16 cellular contexts compared by ENCODE assay signal in the genomic region with DNA sequence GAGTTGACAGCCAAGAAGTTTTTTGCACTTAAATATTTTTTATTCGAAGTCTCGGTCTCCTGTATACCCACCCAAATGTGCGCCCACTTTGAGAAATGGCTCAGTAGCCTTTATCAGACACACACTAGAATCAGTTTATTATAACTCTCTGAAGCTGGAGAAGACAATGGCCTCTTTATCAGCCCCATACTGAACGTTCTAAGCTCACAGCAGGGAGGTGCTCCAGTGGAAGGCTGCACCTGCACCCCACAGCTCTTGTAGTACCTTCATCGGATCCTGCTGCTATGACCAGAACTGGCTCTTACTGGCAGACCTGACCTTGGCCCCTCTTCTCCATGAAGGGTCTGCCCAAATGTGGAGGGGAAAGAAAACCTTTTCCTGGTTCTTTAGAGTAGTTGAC.
DNase-seq lines count a peak whose midpoint lies in the region; ATAC-seq and TF ChIP-seq lines count a peak whose summit lies in the region.
"Had no signal": no experiment of that assay in that cellular context is flagged by ENCODE, and none has a peak within 500 bp of the region (broad histone marks: within the 10 kb centered on the region; RNA-seq: fewer than 3 reads in every experiment).

No MANE protein-coding gene starts in this region.

- H3K4me3 Mint-ChIP-seq in brain (no peak overlapping the region), progenitor cell of endocrine pancreas (ENCODE audit: low read depth) (no peak overlapping the region)
- H3K4me3 Mint-ChIP-seq: T-helper 17 cell had no signal

- H3K4me1 Mint-ChIP-seq in brain (peaks cover 66% of the 10 kb centered on the region), progenitor cell of endocrine pancreas (ENCODE audit: low read depth) (peaks cover 24% of the 10 kb centered on the region)

- H3K27ac Mint-ChIP-seq in brain (peak overlapping the region in 3 of 5 experiments; percentile 23 to 85 (median 71)), progenitor cell of endocrine pancreas (no peak overlapping the region)
- H3K27ac Mint-ChIP-seq: T-helper 17 cell had no signal

- DNase-seq in NCI-H187 treated with DMSO at 0.1 percent for 48 hours (lab: John Stamatoyannopoulos, UW) (peak; percentile 35), NCI-H187 (lab: John Stamatoyannopoulos, UW) (no peak), NCI-H146 (lab: John Stamatoyannopoulos, UW) (peak; percentile 97), NCI-H345 treated with DMSO at 0.1 percent for 48 hours (lab: John Stamatoyannopoulos, UW; ENCODE audit: unreplicated experiment) (peak; percentile 93), progenitor cell of endocrine pancreas (ENCODE audit: low spot score, unreplicated experiment) (no peak)
- no peak for DNase-seq in activated CD8-positive, alpha-beta memory T cell treated with anti-CD3 and anti-CD28 coated beads, Interleukin-2, amount 50 U/mL, for 4 hours
- DNase-seq: C1 segment of cervical spinal cord, Caco-2, DND-41, GDM1, GM23248, MV-4-11, SHP77 treated with DMSO at 0.1 percent for 48 hours, T-helper 17 cell had no signal

- H3K36me3 Mint-ChIP-seq in brain (no peaks in the 10 kb centered on the region), progenitor cell of endocrine pancreas (ENCODE audit: insufficient read depth) (peaks cover 36% of the 10 kb centered on the region)

- no peak for ATAC-seq in GM21423 (IDR thresholded peaks at IDR 0.05; ENCODE audit: unreplicated experiment)
- ATAC-seq: T-helper 17 cell had no signal

- no peaks in the 10 kb centered on the region for H3K27me3 Mint-ChIP-seq in brain
- H3K27me3 Mint-ChIP-seq in progenitor cell of endocrine pancreas = no peaks in the 10 kb centered on the region
- H3K27me3 Mint-ChIP-seq: T-helper 17 cell had no signal

- TF ChIP-seq CTCF in brain (conservative IDR thresholded peaks at IDR 0.05) (no peak), progenitor cell of endocrine pancreas (IDR thresholded peaks at IDR 0.05; ENCODE audit: unreplicated experiment) (no peak)

- H3K9me3 Mint-ChIP-seq in brain = no peaks in the 10 kb centered on the region
- no peaks in the 10 kb centered on the region for H3K9me3 Mint-ChIP-seq in progenitor cell of endocrine pancreas (ENCODE audit: low read depth)

Comparison
In these comparisons a context has a peak if more than half of its experiments do, and no peak if none do; other contexts are left out.
1. DNase-seq: peak in NCI-H187 treated with DMSO at 0.1 percent for 48 hours (single experiment), NCI-H146 (single experiment) and NCI-H345 treated with DMSO at 0.1 percent for 48 hours (single experiment); none in NCI-H187 (0 of 2), activated CD8-positive, alpha-beta memory T cell treated with anti-CD3 and anti-CD28 coated beads, Interleukin-2, amount 50 U/mL, for 4 hours (single experiment) and progenitor cell of endocrine pancreas (single experiment).